8 cellular contexts compared by ENCODE assay signal in genomic region chr5:133052317-133053175, GRCh38. TPM values are rescaled to one million over a fixed set of nuclear protein-coding genes. Genes with fewer than 3 reads are reported as not detected.
A peak's percentile ranks its signal among the peaks of the same experiment; 100 is the strongest.
DNase-seq lines count a peak whose midpoint lies in the region; ATAC-seq and TF ChIP-seq lines count a peak whose summit lies in the region.

No MANE protein-coding gene starts in this region.

- no peaks in the 10 kb centered on the region for H3K9me3 ChIP-seq in CD4-positive, alpha-beta memory T cell (ENCODE audit: control insufficient read depth in 1 of 2, low read length in 2 of 2)
- H3K9me3 ChIP-seq in parathyroid adenoma (ENCODE audit: control insufficient read depth, low read length) (no peaks in the 10 kb centered on the region), upper lobe of right lung (no peaks in the 10 kb centered on the region)

- H3K4me1 ChIP-seq in CD4-positive, alpha-beta memory T cell (ENCODE audit: insufficient read depth, low read length), result peaks cover 60% of the 10 kb centered on the region
- H3K4me1 ChIP-seq in parathyroid adenoma (peaks cover 22% of the 10 kb centered on the region), upper lobe of right lung (peaks cover 53% of the 10 kb centered on the region)

- TF ChIP-seq CTCF in parathyroid adenoma (IDR thresholded peaks at IDR 0.05) (no peak), upper lobe of right lung (IDR thresholded peaks at IDR 0.05) (no peak)

- H3K27me3 Mint-ChIP-seq in CD4-positive, alpha-beta memory T cell, result no peaks in the 10 kb centered on the region

- H3K36me3 Mint-ChIP-seq in CD4-positive, alpha-beta memory T cell, result peaks cover 0 to 21% of the 10 kb centered on the region in 2 donors
- H3K36me3 Mint-ChIP-seq in activated naive CD4-positive, alpha-beta T cell treated with anti-CD3 and anti-CD28 coated beads, Interleukin-2, amount 50 U/mL, for 72 hours, result peaks cover 6 to 22% of the 10 kb centered on the region in 2 donors

- peak; percentile 20 to 75 (median 29) for DNase-seq in CD4-positive, alpha-beta memory T cell
- DNase-seq in GM19240 (ENCODE audit: insufficient read length, low spot score) (peak; percentile 35), SK-MEL-5 (ENCODE audit: low read depth, low spot score) (peak; percentile 74), Right ventricle myocardium superior (peak; percentile 78), upper lobe of right lung (peak; percentile 88)
- peak; percentile 75 to 81 for DNase-seq in activated naive CD4-positive, alpha-beta T cell treated with anti-CD3 and anti-CD28 coated beads, Interleukin-2, amount 50 U/mL, for 72 hours (ENCODE audit: low spot score in 2 of 2)

- peak overlapping the region; percentile 89 for H2AFZ ChIP-seq in parathyroid adenoma

- no peaks in the 10 kb centered on the region for H3K36me3 ChIP-seq in CD4-positive, alpha-beta memory T cell (ENCODE audit: insufficient read depth, low read length)
- H3K36me3 ChIP-seq in parathyroid adenoma (ENCODE audit: control insufficient read depth, insufficient read depth, low read length), result no peaks in the 10 kb centered on the region
- H3K36me3 ChIP-seq in upper lobe of right lung, result no peaks in the 10 kb centered on the region

- H3K27ac Mint-ChIP-seq in CD4-positive, alpha-beta memory T cell, result peak overlapping the region; percentile 99 to 100 (median 100)
- peak overlapping the region; percentile 98 to 100 for H3K27ac Mint-ChIP-seq in activated naive CD4-positive, alpha-beta T cell treated with anti-CD3 and anti-CD28 coated beads, Interleukin-2, amount 50 U/mL, for 72 hours

- peak overlapping the region; percentile 99 for H3K27ac ChIP-seq in CD4-positive, alpha-beta memory T cell (ENCODE audit: low read depth, low read length)
- H3K27ac ChIP-seq in parathyroid adenoma (peak overlapping the region; percentile 97), upper lobe of right lung (peak overlapping the region; percentile 100)

- POLR2A ChIA-PET in CD4-positive, alpha-beta memory T cell (lab: Charles Lee; ENCODE audit: partially characterized antibody), result interaction anchor here (0.6 to 4.3 kb wide), 22 partner anchors 9 to 1596 kb away, joined by 3 to 55 read pairs (median 4); partner anchors contain the start of genes AFF4, CCNI2, GDF9 and IRF1

- intact Hi-C loops in CD4-positive, alpha-beta memory T cell (cut with micrococcal nuclease), result no loop called here
- intact Hi-C loops in Right ventricle myocardium superior (cut with DNase I), result loop anchor here (5.0 kb wide), 1 partner anchor 90 kb away; the partner anchor contains the start of gene AFF4
- intact Hi-C loops in upper lobe of right lung (cut with DNase I), result no loop called here

- peaks cover 32 to 73% (median 55%) of the 10 kb centered on the region in 4 donors for H3K4me1 Mint-ChIP-seq in CD4-positive, alpha-beta memory T cell

- peak overlapping the region; percentile 97 to 99 for H3K4me3 ChIP-seq in CD4-positive, alpha-beta memory T cell (ENCODE audit: low read length in 2 of 2)
- H3K4me3 ChIP-seq in parathyroid adenoma (ENCODE audit: low read depth, low read length) (peak overlapping the region; percentile 93), upper lobe of right lung (peak overlapping the region; percentile 99)

- H3K27me3 ChIP-seq in CD4-positive, alpha-beta memory T cell (ENCODE audit: insufficient read depth, low read length), result no peaks in the 10 kb centered on the region
- no peaks in the 10 kb centered on the region for H3K27me3 ChIP-seq in parathyroid adenoma (ENCODE audit: control insufficient read depth, insufficient read depth, low read length)
- H3K27me3 ChIP-seq in upper lobe of right lung, result no peaks in the 10 kb centered on the region

- in situ Hi-C loops in SK-MEL-5 (cut with HindIII; ENCODE audit: low pct_unique_long_range_greater_than_20kb, low sequenced_read_pairs), result no loop called here

- H3K4me3 Mint-ChIP-seq in CD4-positive, alpha-beta memory T cell, result peak overlapping the region; percentile 96 to 99 (median 98)

- no peaks in the 10 kb centered on the region for H3K9me3 Mint-ChIP-seq in CD4-positive, alpha-beta memory T cell
- H3K9me3 Mint-ChIP-seq in activated naive CD4-positive, alpha-beta T cell treated with anti-CD3 and anti-CD28 coated beads, Interleukin-2, amount 50 U/mL, for 72 hours, result no peaks in the 10 kb centered on the region

- ATAC-seq in HG03439 (IDR thresholded peaks at IDR 0.05; ENCODE audit: unreplicated experiment) (peak; percentile 37), Right ventricle myocardium superior (ENCODE audit: poor library complexity) (peak; percentile 48), upper lobe of right lung (peak; percentile 71)
- peak; percentile 14 to 50 for ATAC-seq in activated naive CD4-positive, alpha-beta T cell treated with anti-CD3 and anti-CD28 coated beads, Interleukin-2, amount 50 U/mL, for 72 hours

- H3K79me2 ChIP-seq in parathyroid adenoma, result peaks cover 44% of the 10 kb centered on the region

- peak overlapping the region; percentile 97 for H3K9ac ChIP-seq in parathyroid adenoma

- CTCF ChIA-PET in CD4-positive, alpha-beta memory T cell (lab: Charles Lee; ENCODE audit: partially characterized antibody), result interaction anchor here (0.9 to 1.3 kb wide), 2 partner anchors 34 to 88 kb away, joined by 3 read pairs; no protein-coding TSS in a partner anchor

- H3K4me2 ChIP-seq in parathyroid adenoma (ENCODE audit: low read length), result peak overlapping the region; percentile 76

RNA-seq across cellular contexts. Expression of gene HSPA4, which starts 0.7 kb away (rescaled TPM):
- total RNA-seq in CD4-positive, alpha-beta memory T cell, result 10 to 100 TPM; 55.9 to 58.1 TPM
- 10 to 100 TPM; 32.2 to 45.1 TPM for polyA plus RNA-seq in CD4-positive, alpha-beta memory T cell
- 315 and 337 TPM in 2 replicates for total RNA-seq in SK-MEL-5 (2014; rRNA removed; shearing (Covaris generic))
- polyA plus RNA-seq in SK-MEL-5 (2015; cell fraction: cytosol; rRNA removed), result 105 and 136 TPM in 2 replicates
- 72.6 and 84.0 TPM in 2 replicates for polyA plus RNA-seq in SK-MEL-5 (2015; cell fraction: nucleus; rRNA removed)
- 100 to 1,000 TPM; 168 to 198 TPM for total RNA-seq in activated naive CD4-positive, alpha-beta T cell treated with anti-CD3 and anti-CD28 coated beads, Interleukin-2, amount 50 U/mL, for 72 hours
- total RNA-seq in Right ventricle myocardium superior, result 68.8 TPM
- 64.1 TPM for total RNA-seq in upper lobe of right lung

RNA-seq across cellular contexts. Expression of gene ZCCHC10, which starts 26.2 kb away (rescaled TPM):
- total RNA-seq in CD4-positive, alpha-beta memory T cell, result 10 to 100 TPM; 20.1 to 20.6 TPM
- 10 to 100 TPM; 46.8 to 50.2 TPM for polyA plus RNA-seq in CD4-positive, alpha-beta memory T cell
- 18.5 and 20.1 TPM in 2 replicates for total RNA-seq in SK-MEL-5 (2014; rRNA removed; shearing (Covaris generic))
- polyA plus RNA-seq in SK-MEL-5 (2015; cell fraction: cytosol; rRNA removed), result 10.2 and 13.1 TPM in 2 replicates
- polyA plus RNA-seq in SK-MEL-5 (2015; cell fraction: nucleus; rRNA removed), result 8.0 and 10.3 TPM in 2 replicates
- total RNA-seq in activated naive CD4-positive, alpha-beta T cell treated with anti-CD3 and anti-CD28 coated beads, Interleukin-2, amount 50 U/mL, for 72 hours, result 10 to 100 TPM; 24.9 to 34.8 TPM
- total RNA-seq in Right ventricle myocardium superior, result 14.7 TPM
- 17.0 TPM for total RNA-seq in upper lobe of right lung

Comparison
In these comparisons a context has a peak if more than half of its experiments do, and no peak if none do; other contexts are left out.
1. Peak in every context shown above with its lines: DNase-seq, ATAC-seq, H3K4me3 ChIP-seq and H3K27ac ChIP-seq.
2. DNase-seq: peak in every context shown above with its lines; median percentile 88 in upper lobe of right lung; 78 in activated naive CD4-positive, alpha-beta T cell treated with anti-CD3 and anti-CD28 coated beads, Interleukin-2, amount 50 U/mL, for 72 hours; 78 in Right ventricle myocardium superior; 74 in SK-MEL-5; 35 in GM19240; 29 in CD4-positive, alpha-beta memory T cell.